ENCODE assay signal across 8 cellular contexts in the genomic region with DNA sequence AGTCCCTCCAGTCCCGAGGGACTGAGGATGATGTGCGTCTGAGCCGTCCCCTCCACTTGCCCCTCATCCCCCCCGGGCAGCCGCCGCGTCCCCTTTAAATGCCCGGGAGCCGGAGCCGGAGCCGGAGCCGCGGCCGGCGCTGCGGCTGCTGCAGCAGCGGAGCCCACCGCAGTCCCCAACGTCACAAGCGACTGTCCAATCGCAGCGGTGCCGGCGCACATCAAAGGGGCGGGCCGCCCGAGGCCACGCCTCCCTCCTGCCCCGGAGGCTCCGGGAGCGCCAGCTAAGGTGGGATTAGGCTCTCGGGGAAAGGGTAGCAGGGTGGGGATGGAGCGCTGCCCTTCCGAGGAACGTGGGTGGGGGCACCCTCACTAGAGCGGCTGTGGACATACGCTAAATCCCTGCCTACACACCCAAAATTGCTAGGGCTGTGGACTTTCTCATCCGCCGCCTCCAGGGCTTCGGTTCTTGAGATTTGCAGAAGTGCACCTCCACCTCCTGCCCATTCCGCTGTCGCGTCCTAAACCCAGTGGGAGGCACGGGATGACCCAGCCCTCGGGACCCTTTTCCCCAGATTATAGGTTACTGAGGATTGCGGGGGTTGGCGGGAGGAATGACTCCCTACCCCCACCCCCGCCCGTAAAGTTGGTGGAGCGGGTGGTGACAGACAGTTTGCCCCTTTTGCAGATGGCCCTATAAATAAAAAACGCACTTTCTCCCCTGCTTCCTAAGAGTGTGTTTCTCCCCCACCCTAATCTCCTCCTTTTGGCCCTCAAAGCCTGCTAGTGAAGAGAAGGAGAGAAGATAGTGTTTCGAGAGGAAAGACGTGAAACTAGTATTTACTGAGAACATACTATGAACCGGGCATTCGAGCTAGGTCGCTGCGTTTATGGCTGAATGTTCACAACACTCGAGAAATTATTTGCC. TPM values are rescaled to one million over a fixed set of nuclear protein-coding genes. Genes with fewer than 3 reads are reported as not detected.
DNase-seq lines count a peak whose midpoint lies in the region; ATAC-seq lines count a peak whose summit lies in the region.

A gene with protein sequence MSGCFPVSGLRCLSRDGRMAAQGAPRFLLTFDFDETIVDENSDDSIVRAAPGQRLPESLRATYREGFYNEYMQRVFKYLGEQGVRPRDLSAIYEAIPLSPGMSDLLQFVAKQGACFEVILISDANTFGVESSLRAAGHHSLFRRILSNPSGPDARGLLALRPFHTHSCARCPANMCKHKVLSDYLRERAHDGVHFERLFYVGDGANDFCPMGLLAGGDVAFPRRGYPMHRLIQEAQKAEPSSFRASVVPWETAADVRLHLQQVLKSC (minus strand): TSS at position 152 of the 927 bp plus-strand sequence. CDS start 4,096 bp downstream, outside the sequence.

- peak; percentile 88 for ATAC-seq in GM19023 (IDR thresholded peaks at IDR 0.05; ENCODE audit: unreplicated experiment)
- ATAC-seq in HG03342 (IDR thresholded peaks at IDR 0.05; ENCODE audit: unreplicated experiment) = peak; percentile 82

- DNase-seq in AG08396 (ENCODE audit: low spot score) (peak; percentile 98), NCI-H526 (lab: John Stamatoyannopoulos, UW) (peak; percentile 45 to 92), ecto neural progenitor cell (ENCODE audit: low spot score) (peak; percentile 98), lung microvascular endothelial cell (ENCODE audit: low read depth in 2 of 2) (peak; percentile 83 to 90)
- DNase-seq in activated CD4-positive, alpha-beta T cell treated with anti-CD3 and anti-CD28 coated beads, Interleukin-2, amount 50 U/mL, for 48 hours = peak; percentile 83 to 86
- peak; percentile 71 to 85 (median 73) for DNase-seq in stimulated activated CD4-positive, alpha-beta T cell treated with anti-CD3 and anti-CD28 coated beads, TNF-alpha, amount 100 ng/mL, for 24 hours (ENCODE audit: low read depth in 3 of 3)

RNA-seq across cellular contexts. Expression of the gene that starts here (rescaled TPM):
- total RNA-seq in lung microvascular endothelial cell = not detected in 2 replicates

Comparison
In these comparisons a context has a peak if more than half of its experiments do, and no peak if none do; other contexts are left out.
1. Peak in every context shown above with its lines: DNase-seq and ATAC-seq.
2. Peak in DNase-seq in lung microvascular endothelial cell; RNA of the gene not detected or under 1 TPM.